Comparison of ENCODE assay signal across 16 cellular contexts in the genomic region with DNA sequence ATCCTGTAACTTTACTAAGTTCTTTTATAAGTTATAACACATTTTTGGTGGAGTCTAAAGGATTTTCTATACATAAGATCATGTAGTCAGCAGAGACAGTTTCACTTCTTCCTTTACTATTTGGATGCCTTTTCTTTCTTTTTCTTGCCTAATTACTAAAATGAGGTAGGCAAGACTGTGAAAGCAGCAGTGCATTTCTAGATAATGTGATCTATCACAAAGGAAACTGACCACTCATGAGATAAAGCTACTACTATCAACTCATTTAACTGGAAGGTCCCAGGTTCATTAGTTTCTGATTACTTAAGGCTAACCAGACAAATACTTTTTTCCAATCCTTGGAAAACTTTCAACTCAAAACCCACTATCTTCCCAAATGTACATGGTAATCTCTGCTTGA.
A peak's percentile ranks its signal among the peaks of the same experiment; 100 is the strongest.
DNase-seq lines count a peak whose midpoint lies in the region; ATAC-seq and TF ChIP-seq lines count a peak whose summit lies in the region.
"Had no signal": no experiment of that assay in that cellular context is flagged by ENCODE, and none has a peak within 500 bp of the region (broad histone marks: within the 10 kb centered on the region; RNA-seq: fewer than 3 reads in every experiment).

No MANE protein-coding gene starts in this region.

- H3K36me3 ChIP-seq in BE2C, result no peaks in the 10 kb centered on the region
- H3K36me3 ChIP-seq: BLaER1 treated with 17β-estradiol and CSF1 and Interleukin-3, amounts not matched to agents 10 nM and 100 nM; cardiac muscle cell; spleen had no signal

- no peak for TF ChIP-seq CTCF in BE2C (IDR thresholded peaks at IDR 0.05; ENCODE audit: low read depth, low read length)

- H3K27me3 ChIP-seq in BE2C, result peaks cover 8% of the 10 kb centered on the region; the same call in 1 of the 2 replicates
- H3K27me3 ChIP-seq: BLaER1 treated with 17β-estradiol and CSF1 and Interleukin-3, amounts not matched to agents 10 nM and 100 nM; cardiac muscle cell; spleen had no signal

- peak; percentile 41 for ATAC-seq in GM18858 (IDR thresholded peaks at IDR 0.05; ENCODE audit: unreplicated experiment)
- ATAC-seq in GM21529 (IDR thresholded peaks at IDR 0.05; ENCODE audit: unreplicated experiment), result peak; percentile 28
- ATAC-seq in HG03378 (IDR thresholded peaks at IDR 0.05; ENCODE audit: unreplicated experiment), result peak; percentile 49
- ATAC-seq in memory B cell (ENCODE audit: low read depth), result peak; percentile 41
- no peak for ATAC-seq in HG03460 (IDR thresholded peaks at IDR 0.05; ENCODE audit: unreplicated experiment)
- ATAC-seq: psoas muscle had no signal

- CTCF ChIA-PET in activated naive CD4-positive, alpha-beta T cell treated with anti-CD3 and anti-CD28 coated beads, Interleukin-2, amount 10 ng/mL, durations not matched to agents 7 days and 5 days (lab: Charles Lee), result no interaction called here

- H3K9me3 Mint-ChIP-seq in memory B cell, result peaks cover 2% of the 10 kb centered on the region
- H3K9me3 Mint-ChIP-seq in activated naive CD4-positive, alpha-beta T cell treated with anti-CD3 and anti-CD28 coated beads, Interleukin-2, amount 10 ng/mL, durations not matched to agents 7 days and 5 days, result no peaks in the 10 kb centered on the region
- H3K9me3 Mint-ChIP-seq: activated CD4-positive, alpha-beta memory T cell treated with anti-CD3 and anti-CD28 coated beads, Interleukin-2, amount 10 ng/mL, durations not matched to agents 7 days and 5 days had no signal

- no peaks in the 10 kb centered on the region for H3K27me3 Mint-ChIP-seq in memory B cell
- H3K27me3 Mint-ChIP-seq in activated naive CD4-positive, alpha-beta T cell treated with anti-CD3 and anti-CD28 coated beads, Interleukin-2, amount 10 ng/mL, durations not matched to agents 7 days and 5 days, result no peaks in the 10 kb centered on the region

- H3K9me3 ChIP-seq in BE2C, result no peaks in the 10 kb centered on the region
- H3K9me3 ChIP-seq: spleen had no signal

- H3K36me3 Mint-ChIP-seq in memory B cell, result no peaks in the 10 kb centered on the region
- H3K36me3 Mint-ChIP-seq in activated naive CD4-positive, alpha-beta T cell treated with anti-CD3 and anti-CD28 coated beads, Interleukin-2, amount 10 ng/mL, durations not matched to agents 7 days and 5 days, result no peaks in the 10 kb centered on the region

- no peak overlapping the region for H3K4me3 Mint-ChIP-seq in memory B cell
- no peak overlapping the region for H3K4me3 Mint-ChIP-seq in activated naive CD4-positive, alpha-beta T cell treated with anti-CD3 and anti-CD28 coated beads, Interleukin-2, amount 10 ng/mL, durations not matched to agents 7 days and 5 days
- H3K4me3 Mint-ChIP-seq: activated CD4-positive, alpha-beta memory T cell treated with anti-CD3 and anti-CD28 coated beads, Interleukin-2, amount 10 ng/mL, durations not matched to agents 7 days and 5 days had no signal

- no peak for DNase-seq in memory B cell (ENCODE audit: low spot score in 2 of 2)
- no peak for DNase-seq in activated naive CD4-positive, alpha-beta T cell treated with anti-CD3 and anti-CD28 coated beads, Interleukin-2, amount 10 ng/mL, durations not matched to agents 7 days and 5 days
- no peak for DNase-seq in BE2C
- DNase-seq: activated CD4-positive, alpha-beta memory T cell treated with anti-CD3 and anti-CD28 coated beads, Interleukin-2, amount 10 ng/mL, durations not matched to agents 7 days and 5 days; effector CD4-positive, alpha-beta T cell; kidney; NCI-H2081; NCI-H524; psoas muscle; spleen had no signal

- peaks cover 20% of the 10 kb centered on the region for H3K4me1 Mint-ChIP-seq in memory B cell
- no peaks in the 10 kb centered on the region for H3K4me1 Mint-ChIP-seq in activated naive CD4-positive, alpha-beta T cell treated with anti-CD3 and anti-CD28 coated beads, Interleukin-2, amount 10 ng/mL, durations not matched to agents 7 days and 5 days

- no peaks in the 10 kb centered on the region for H3K4me1 ChIP-seq in BE2C
- H3K4me1 ChIP-seq: psoas muscle had no signal

- no peak overlapping the region for H3K27ac Mint-ChIP-seq in memory B cell
- H3K27ac Mint-ChIP-seq in activated naive CD4-positive, alpha-beta T cell treated with anti-CD3 and anti-CD28 coated beads, Interleukin-2, amount 10 ng/mL, durations not matched to agents 7 days and 5 days, result no peak overlapping the region
- H3K27ac Mint-ChIP-seq: activated CD4-positive, alpha-beta memory T cell treated with anti-CD3 and anti-CD28 coated beads, Interleukin-2, amount 10 ng/mL, durations not matched to agents 7 days and 5 days had no signal

- no peak overlapping the region for H3K4me3 ChIP-seq in BE2C (ENCODE audit: low read depth, low read length)
- H3K4me3 ChIP-seq: BLaER1 treated with 17β-estradiol and CSF1 and Interleukin-3, amounts not matched to agents 10 nM and 100 nM; cardiac muscle cell; psoas muscle; spleen had no signal
